Comparison of ENCODE assay signal across 18 cellular contexts in genomic region chr2:73894475-73894850, GRCh38. TPM values are rescaled to one million over a fixed set of nuclear protein-coding genes. Genes with fewer than 3 reads are reported as not detected.
DNase-seq lines count a peak whose midpoint lies in the region; ATAC-seq and TF ChIP-seq lines count a peak whose summit lies in the region.
"Had no signal": no experiment of that assay in that cellular context is flagged by ENCODE, and none has a peak within 500 bp of the region (broad histone marks: within the 10 kb centered on the region; RNA-seq: fewer than 3 reads in every experiment).

No MANE protein-coding gene starts in this region.

- H3K4me2 ChIP-seq in mesenchymal stem cell (ENCODE audit: low read length, poor library complexity, severe bottlenecking): no peak overlapping the region

- no peak overlapping the region for H2BK5ac ChIP-seq in mesenchymal stem cell (ENCODE audit: low read depth, low read length, poor library complexity, severe bottlenecking)

- no peak for TF ChIP-seq EP300 in stomach (IDR thresholded peaks at IDR 0.05)

- intact Hi-C loops in stomach (cut with DNase I; ENCODE audit: low total_unique reads): no loop called here

- ATAC-seq in CD4-positive, CD25-positive, alpha-beta regulatory T cell (ENCODE audit: low read depth in 2 of 2): no peak
- ATAC-seq in T-helper 17 cell (no peak), GM19455 (IDR thresholded peaks at IDR 0.05; ENCODE audit: unreplicated experiment) (no peak)
- ATAC-seq: body of pancreas, SK-N-SH treated with all-trans-retinoic acid at 6 μM for 48 hours had no signal

- no peak for DNase-seq in CD4-positive, CD25-positive, alpha-beta regulatory T cell
- DNase-seq in T-helper 17 cell: no peak
- no peak for DNase-seq in mesenchymal stem cell
- DNase-seq in stomach: no peak
- no peak for DNase-seq in DMS 273 (lab: John Stamatoyannopoulos, UW; ENCODE audit: unreplicated experiment)
- DNase-seq in NCI-H2107 (lab: John Stamatoyannopoulos, UW): no peak
- DNase-seq in activated CD4-positive, alpha-beta memory T cell treated with anti-CD3 and anti-CD28 coated beads, Interleukin-2, amount 10 ng/mL, durations not matched to agents 7 days and 5 days: no peak
- DNase-seq: activated CD4-positive, alpha-beta T cell treated with anti-CD3 and anti-CD28 coated beads, Interleukin-2, amount 10 ng/mL, durations not matched to agents 7 days and 5 days; activated naive CD4-positive, alpha-beta T cell treated with anti-CD3 and anti-CD28 coated beads for 36 hours; body of pancreas; cortex of kidney; mammary epithelial cell; NCI-H510A treated with DMSO at 0.1 percent for 48 hours; spleen had no signal

- H3K4ac ChIP-seq in mesenchymal stem cell (ENCODE audit: low read depth in 1 of 2, low read length in 2 of 2): no peak overlapping the region

- 94% methylated on average over 2 of the region's 2 CpGs for WGBS in mesenchymal stem cell
- WGBS in stomach, 5 donors: 76 to 89% (median 86%) methylated on average over 2 of the region's 2 CpGs

- no peak for TF ChIP-seq POLR2A in stomach (IDR thresholded peaks at IDR 0.05)

- TF ChIP-seq CTCF in stomach (IDR thresholded peaks at IDR 0.05): no peak

- no peak overlapping the region for H2BK12ac ChIP-seq in mesenchymal stem cell (ENCODE audit: low read length in 2 of 2)

- H3K4me3 Mint-ChIP-seq in CD4-positive, CD25-positive, alpha-beta regulatory T cell: no peak overlapping the region
- H3K4me3 Mint-ChIP-seq in T-helper 17 cell: peak overlapping the region; percentile 32
- no peak overlapping the region for H3K4me3 Mint-ChIP-seq in activated CD4-positive, alpha-beta memory T cell treated with anti-CD3 and anti-CD28 coated beads, Interleukin-2, amount 10 ng/mL, durations not matched to agents 7 days and 5 days
- H3K4me3 Mint-ChIP-seq: activated CD4-positive, alpha-beta T cell treated with anti-CD3 and anti-CD28 coated beads, Interleukin-2, amount 10 ng/mL, durations not matched to agents 7 days and 5 days; activated naive CD4-positive, alpha-beta T cell treated with anti-CD3 and anti-CD28 coated beads for 36 hours; neural crest cell had no signal

- H3K27ac Mint-ChIP-seq in CD4-positive, CD25-positive, alpha-beta regulatory T cell: peak overlapping the region; percentile 56 to 83 (median 83)
- no peak overlapping the region for H3K27ac Mint-ChIP-seq in T-helper 17 cell
- H3K27ac Mint-ChIP-seq in activated CD4-positive, alpha-beta memory T cell treated with anti-CD3 and anti-CD28 coated beads, Interleukin-2, amount 10 ng/mL, durations not matched to agents 7 days and 5 days: no peak overlapping the region
- H3K27ac Mint-ChIP-seq: activated naive CD4-positive, alpha-beta T cell treated with anti-CD3 and anti-CD28 coated beads for 36 hours had no signal

- H3K4me1 Mint-ChIP-seq in CD4-positive, CD25-positive, alpha-beta regulatory T cell: peaks cover 0 to 23% (median 4%) of the 10 kb centered on the region in 4 donors
- peaks cover 10% of the 10 kb centered on the region for H3K4me1 Mint-ChIP-seq in T-helper 17 cell
- H3K4me1 Mint-ChIP-seq in activated CD4-positive, alpha-beta memory T cell treated with anti-CD3 and anti-CD28 coated beads, Interleukin-2, amount 10 ng/mL, durations not matched to agents 7 days and 5 days: peaks cover 40% of the 10 kb centered on the region

- H3K36me3 ChIP-seq in CD4-positive, CD25-positive, alpha-beta regulatory T cell (ENCODE audit: control insufficient read depth, insufficient read depth, low read length): no peaks in the 10 kb centered on the region
- no peaks in the 10 kb centered on the region for H3K36me3 ChIP-seq in mesenchymal stem cell (ENCODE audit: control insufficient read depth in 1 of 2, insufficient read depth in 2 of 2, low read depth in 1 of 2, low read length in 2 of 2)
- H3K36me3 ChIP-seq in stomach: no peaks in the 10 kb centered on the region
- H3K36me3 ChIP-seq: spleen had no signal

- H4K91ac ChIP-seq in mesenchymal stem cell (ENCODE audit: low read length): no peak overlapping the region

- H3K27me3 Mint-ChIP-seq in CD4-positive, CD25-positive, alpha-beta regulatory T cell: peaks cover 4% of the 10 kb centered on the region
- no peaks in the 10 kb centered on the region for H3K27me3 Mint-ChIP-seq in T-helper 17 cell
- peaks cover 3% of the 10 kb centered on the region for H3K27me3 Mint-ChIP-seq in activated CD4-positive, alpha-beta memory T cell treated with anti-CD3 and anti-CD28 coated beads, Interleukin-2, amount 10 ng/mL, durations not matched to agents 7 days and 5 days

- no peak overlapping the region for H3K9ac ChIP-seq in mesenchymal stem cell (ENCODE audit: low read length)

- no peak overlapping the region for H2BK15ac ChIP-seq in mesenchymal stem cell (ENCODE audit: low read depth, poor library complexity, severe bottlenecking)

- H3K23ac ChIP-seq in mesenchymal stem cell (ENCODE audit: low read length in 2 of 2): no peak overlapping the region

- H3K4me1 ChIP-seq in CD4-positive, CD25-positive, alpha-beta regulatory T cell (ENCODE audit: control insufficient read depth, insufficient read depth, low read length, poor library complexity, severe bottlenecking): no peaks in the 10 kb centered on the region
- H3K4me1 ChIP-seq in mesenchymal stem cell (ENCODE audit: control insufficient read depth, insufficient read depth, low read depth, low read length) (peaks cover 37% of the 10 kb centered on the region), stomach (peaks cover 0 to 18% (median 5%) of the 10 kb centered on the region in 4 donors)
- H3K4me1 ChIP-seq: body of pancreas had no signal

- POLR2A ChIA-PET in activated CD4-positive, alpha-beta memory T cell treated with anti-CD3 and anti-CD28 coated beads, Interleukin-2, amount 10 ng/mL, durations not matched to agents 7 days and 5 days (lab: Charles Lee): no interaction called here

- CTCF ChIA-PET in activated CD4-positive, alpha-beta memory T cell treated with anti-CD3 and anti-CD28 coated beads, Interleukin-2, amount 10 ng/mL, durations not matched to agents 7 days and 5 days (lab: Charles Lee): no interaction called here

- no peak overlapping the region for H3K14ac ChIP-seq in mesenchymal stem cell (ENCODE audit: low read length in 2 of 2)

- H2AK5ac ChIP-seq in mesenchymal stem cell (ENCODE audit: low read length, severe bottlenecking): peak overlapping the region; percentile 23

- no peaks in the 10 kb centered on the region for H3K9me3 Mint-ChIP-seq in CD4-positive, CD25-positive, alpha-beta regulatory T cell
- no peaks in the 10 kb centered on the region for H3K9me3 Mint-ChIP-seq in activated CD4-positive, alpha-beta memory T cell treated with anti-CD3 and anti-CD28 coated beads, Interleukin-2, amount 10 ng/mL, durations not matched to agents 7 days and 5 days
- H3K9me3 Mint-ChIP-seq: activated CD4-positive, alpha-beta T cell treated with anti-CD3 and anti-CD28 coated beads, Interleukin-2, amount 10 ng/mL, durations not matched to agents 7 days and 5 days; activated naive CD4-positive, alpha-beta T cell treated with anti-CD3 and anti-CD28 coated beads for 36 hours; neural crest cell had no signal

- H3K27ac ChIP-seq in CD4-positive, CD25-positive, alpha-beta regulatory T cell (ENCODE audit: insufficient read depth, low read length, poor library complexity, severe bottlenecking): no peak overlapping the region
- no peak overlapping the region for H3K27ac ChIP-seq in mesenchymal stem cell (ENCODE audit: low read length, poor library complexity, severe bottlenecking)
- peak overlapping the region in 4 of 5 donors; percentile 79 to 92 (median 82) for H3K27ac ChIP-seq in stomach
- H3K27ac ChIP-seq: body of pancreas, spleen had no signal

- no peak overlapping the region for H4K8ac ChIP-seq in mesenchymal stem cell (ENCODE audit: low read length)

- no peak overlapping the region for H3K4me3 ChIP-seq in CD4-positive, CD25-positive, alpha-beta regulatory T cell (ENCODE audit: low read depth, low read length)
- H3K4me3 ChIP-seq in mesenchymal stem cell (ENCODE audit: insufficient read depth in 1 of 2, low read depth in 1 of 2, low read length in 2 of 2) (no peak overlapping the region), stomach (peak overlapping the region; percentile 30 to 50 (median 44))
- H3K4me3 ChIP-seq: body of pancreas, spleen had no signal

- no peaks in the 10 kb centered on the region for H3K36me3 Mint-ChIP-seq in CD4-positive, CD25-positive, alpha-beta regulatory T cell
- H3K36me3 Mint-ChIP-seq in T-helper 17 cell (ENCODE audit: low read depth): no peaks in the 10 kb centered on the region
- H3K36me3 Mint-ChIP-seq in activated CD4-positive, alpha-beta memory T cell treated with anti-CD3 and anti-CD28 coated beads, Interleukin-2, amount 10 ng/mL, durations not matched to agents 7 days and 5 days (ENCODE audit: low read depth): no peaks in the 10 kb centered on the region

- H2AFZ ChIP-seq in mesenchymal stem cell (ENCODE audit: low read depth, low read length): no peak overlapping the region

- H2BK120ac ChIP-seq in mesenchymal stem cell (ENCODE audit: low read depth, low read length): no peak overlapping the region

- H3K18ac ChIP-seq in mesenchymal stem cell (ENCODE audit: low read depth in 1 of 2, low read length in 2 of 2): no peak overlapping the region

- no peaks in the 10 kb centered on the region for H3K9me3 ChIP-seq in CD4-positive, CD25-positive, alpha-beta regulatory T cell (ENCODE audit: control insufficient read depth in 2 of 2, low read length in 2 of 2)
- H3K9me3 ChIP-seq in T-helper 17 cell (ENCODE audit: control insufficient read depth, low read length, poor library complexity, severe bottlenecking) (no peaks in the 10 kb centered on the region), mesenchymal stem cell (ENCODE audit: control insufficient read depth, low read length) (no peaks in the 10 kb centered on the region), stomach (no peaks in the 10 kb centered on the region)
- H3K9me3 ChIP-seq: body of pancreas, spleen had no signal

- H3K27me3 ChIP-seq in CD4-positive, CD25-positive, alpha-beta regulatory T cell (ENCODE audit: control insufficient read depth, insufficient read depth, low read length): no peaks in the 10 kb centered on the region
- H3K27me3 ChIP-seq in mesenchymal stem cell (ENCODE audit: control insufficient read depth in 1 of 2, insufficient read depth in 1 of 2, low read length in 2 of 2) (peaks cover 0 to 73% of the 10 kb centered on the region in 2 experiments), stomach (no peaks in the 10 kb centered on the region)
- H3K27me3 ChIP-seq: body of pancreas, spleen had no signal

- H3K79me1 ChIP-seq in mesenchymal stem cell (replicated peaks; ENCODE audit: low read length, poor library complexity, severe bottlenecking): peaks cover 12% of the 10 kb centered on the region

RNA-seq across cellular contexts. Expression of gene ACTG2, which starts 1.7 kb away (rescaled TPM):
- 0.64 TPM for total RNA-seq in CD4-positive, CD25-positive, alpha-beta regulatory T cell
- 1 to 10 TPM; 2.4 to 6.6 (median 3.7) TPM for polyA plus RNA-seq in CD4-positive, CD25-positive, alpha-beta regulatory T cell
- not detected for total RNA-seq in T-helper 17 cell
- polyA plus RNA-seq in mesenchymal stem cell (2013, experiment 1 of 2): 101 TPM
- polyA plus RNA-seq in mesenchymal stem cell (2013, experiment 2 of 2): 99.5 TPM
- total RNA-seq in stomach: 1,000 to 10,000 TPM in 2 of 5 donors, 100 to 1,000 TPM in 3; 444 to 2,977 (median 978) TPM
- 1,000 to 10,000 TPM in 1 of 3 donors, 100 to 1,000 TPM in 2; 143 to 1,485 (median 206) TPM for polyA plus RNA-seq in stomach
- total RNA-seq in activated CD4-positive, alpha-beta memory T cell treated with anti-CD3 and anti-CD28 coated beads, Interleukin-2, amount 10 ng/mL, durations not matched to agents 7 days and 5 days: not detected
- total RNA-seq: activated CD4-positive, alpha-beta T cell treated with anti-CD3 and anti-CD28 coated beads, Interleukin-2, amount 10 ng/mL, durations not matched to agents 7 days and 5 days; activated naive CD4-positive, alpha-beta T cell treated with anti-CD3 and anti-CD28 coated beads for 36 hours; neural crest cell; pulmonary artery endothelial cell had no signal

RNA-seq across cellular contexts. Expression of gene DGUOK, which starts 32.2 kb away (rescaled TPM):
- total RNA-seq in CD4-positive, CD25-positive, alpha-beta regulatory T cell: 43.5 TPM
- 100 to 1,000 TPM; 182 to 226 (median 205) TPM for polyA plus RNA-seq in CD4-positive, CD25-positive, alpha-beta regulatory T cell
- total RNA-seq in T-helper 17 cell (10 to 100 TPM; 34.2 to 39.7 TPM), stomach (10 to 100 TPM in 2 of 5 donors, 1 to 10 TPM in 2, not detected in 1; 1.7 to 33.8 (median 14.1) TPM)
- 115 TPM for polyA plus RNA-seq in mesenchymal stem cell (2013, experiment 1 of 2)
- 112 TPM for polyA plus RNA-seq in mesenchymal stem cell (2013, experiment 2 of 2)
- polyA plus RNA-seq in stomach: 10 to 100 TPM; 68.7 to 91.3 (median 84.9) TPM
- 10 to 100 TPM; 75.6 to 76.3 TPM for total RNA-seq in activated CD4-positive, alpha-beta memory T cell treated with anti-CD3 and anti-CD28 coated beads, Interleukin-2, amount 10 ng/mL, durations not matched to agents 7 days and 5 days

Comparison
In these comparisons a context has a peak if more than half of its experiments do, and no peak if none do; other contexts are left out.
1. H3K27ac ChIP-seq: peak in stomach (4 of 5); none in CD4-positive, CD25-positive, alpha-beta regulatory T cell (single experiment) and mesenchymal stem cell (single experiment).
2. H3K4me3 ChIP-seq: peak in stomach (4 of 4); none in CD4-positive, CD25-positive, alpha-beta regulatory T cell (single experiment) and mesenchymal stem cell (0 of 2).
3. H3K27ac Mint-ChIP-seq: peak in CD4-positive, CD25-positive, alpha-beta regulatory T cell (3 of 3); none in T-helper 17 cell (single experiment) and activated CD4-positive, alpha-beta memory T cell treated with anti-CD3 and anti-CD28 coated beads, Interleukin-2, amount 10 ng/mL, durations not matched to agents 7 days and 5 days (single experiment).
4. RNA of gene ACTG2, which starts 1.7 kb away (total RNA-seq): 444 to 2,977 TPM in stomach; 0.64 TPM in CD4-positive, CD25-positive, alpha-beta regulatory T cell (single experiment), not detected in T-helper 17 cell and not detected in activated CD4-positive, alpha-beta memory T cell treated with anti-CD3 and anti-CD28 coated beads, Interleukin-2, amount 10 ng/mL, durations not matched to agents 7 days and 5 days; every median in the first group is over 100 times any median in the second.